Comparison of ENCODE assay signal across 8 cellular contexts in the genomic region with DNA sequence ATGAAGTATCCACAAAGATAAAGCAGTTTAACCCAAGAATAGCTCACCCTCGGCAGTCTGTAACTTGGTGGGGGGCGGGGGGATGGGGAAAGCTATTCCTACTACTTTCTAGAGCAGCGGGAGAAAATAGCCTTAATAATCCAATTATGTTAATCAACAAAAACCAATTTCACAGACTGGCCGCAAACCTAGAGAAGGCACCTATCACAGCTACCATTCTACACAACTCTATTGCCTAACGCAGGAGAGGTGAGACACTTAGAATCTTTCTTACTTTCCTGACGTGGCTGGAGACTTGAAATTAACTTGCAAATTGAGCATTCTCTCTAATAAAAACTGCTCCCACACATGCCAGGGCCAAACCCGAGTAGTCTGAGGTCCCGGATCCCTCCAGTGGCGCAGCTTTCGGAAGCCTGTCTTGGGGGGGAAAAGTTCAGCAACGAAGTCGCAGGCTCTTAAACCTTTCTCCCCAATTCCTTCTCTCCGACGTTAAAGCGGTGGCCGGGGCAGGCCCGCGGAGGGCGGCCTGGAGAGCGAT. TPM values are rescaled to one million over a fixed set of nuclear protein-coding genes. Genes with fewer than 3 reads are reported as not detected.
DNase-seq lines count a peak whose midpoint lies in the region; ATAC-seq and TF ChIP-seq lines count a peak whose summit lies in the region.

No MANE protein-coding gene starts in this region.

- peak overlapping the region; percentile 82 to 94 (median 92) for H3K4me3 Mint-ChIP-seq in naive B cell

- H3F3A ChIP-seq in Loucy (ENCODE audit: low read depth) = no peaks in the 10 kb centered on the region; the same call in 1 of the 2 replicates

- POLR2A ChIA-PET in HEK293T (lab: Yijun Ruan, JAX) = interaction anchor here (0.8 to 3.7 kb wide), 11 partner anchors 9 to 50 kb away, joined by 3 to 26 read pairs (median 4); partner anchors contain the start of gene TSR1

- H3K4me1 ChIP-seq in Loucy (ENCODE audit: insufficient read depth, low read length, poor library complexity, severe bottlenecking) = peaks cover 31% of the 10 kb centered on the region

- TF ChIP-seq CTCF in Loucy (conservative IDR thresholded peaks at IDR 0.05; ENCODE audit: low read length) = no peak
- no peak for TF ChIP-seq CTCF in choroid plexus epithelial cell (conservative IDR thresholded peaks at IDR 0.05; ENCODE audit: low read depth, low read length)

- peaks cover 3% of the 10 kb centered on the region; the same call in 1 of the 2 replicates for H3K36me3 ChIP-seq in Loucy (ENCODE audit: insufficient read depth, low read length)

- no peaks in the 10 kb centered on the region for H3K9me2 ChIP-seq in Loucy (replicated peaks; ENCODE audit: low read depth, low read length)

- H3K4me1 Mint-ChIP-seq in naive B cell = peaks cover 22 to 30% (median 24%) of the 10 kb centered on the region in 3 donors

- H3K27me3 Mint-ChIP-seq in naive B cell = no peaks in the 10 kb centered on the region

- peak; percentile 9 for DNase-seq in activated gamma-delta T cell treated with anti-CD3 and anti-CD28 coated beads, Interleukin-2, amount 50 U/mL, for 16 hours (ENCODE audit: low read depth)
- DNase-seq in activated gamma-delta T cell treated with Interleukin-2 at 50 U/mL for 16 hours (no peak), choroid plexus epithelial cell (ENCODE audit: low read depth) (peak; percentile 40), naive B cell (no peak), HEK293T (ENCODE audit: extremely low spot score) (no peak), GM19238 (ENCODE audit: insufficient read length, low spot score) (no peak)
- DNase-seq in central memory CD4-positive, alpha-beta T cell = no peak

- peaks cover 5 to 10% of the 10 kb centered on the region in 2 donors for H3K36me3 Mint-ChIP-seq in naive B cell

- peaks cover 61% of the 10 kb centered on the region for H3K79me2 ChIP-seq in Loucy (ENCODE audit: insufficient read depth, low read length)

- no peaks in the 10 kb centered on the region for H3K27me3 ChIP-seq in Loucy (ENCODE audit: insufficient read depth, low read length, poor library complexity, severe bottlenecking)

- peaks cover 23% of the 10 kb centered on the region for H4K20me1 ChIP-seq in Loucy (ENCODE audit: insufficient read depth, low read length, poor library complexity, severe bottlenecking)

- no peaks in the 10 kb centered on the region for H3K9me3 Mint-ChIP-seq in naive B cell

- peak overlapping the region; percentile 98 for H3K4me3 ChIP-seq in Loucy (ENCODE audit: low read length, poor library complexity, severe bottlenecking)
- H3K4me3 ChIP-seq in choroid plexus epithelial cell (ENCODE audit: low read depth, low read length) = peak overlapping the region; percentile 96

- peak overlapping the region; percentile 93 for H2AFZ ChIP-seq in Loucy (ENCODE audit: low read length)

- CTCF ChIA-PET in HEK293T (lab: Yijun Ruan, JAX) = interaction anchor here (0.5 to 1.0 kb wide), 2 partner anchors 51 to 248 kb away, joined by 3 to 5 read pairs; partner anchors contain the start of gene HIC1

- peak overlapping the region; percentile 95 for H3K4me2 ChIP-seq in Loucy (ENCODE audit: low read depth, low read length, poor library complexity, severe bottlenecking)

- H3K9ac ChIP-seq in Loucy (ENCODE audit: low read depth, low read length, poor library complexity, severe bottlenecking) = peak overlapping the region; percentile 91

- peak overlapping the region; percentile 28 to 93 (median 87) for H3K27ac Mint-ChIP-seq in naive B cell

- peak; percentile 1 for ATAC-seq in naive B cell (ENCODE audit: low read depth in 2 of 2)

- H3K9me3 ChIP-seq in Loucy (ENCODE audit: insufficient read depth, low read depth, low read length) = no peaks in the 10 kb centered on the region

TF ChIP-seq in HEK293T, 16 proteins besides CTCF, POLR2A, EP300 and RAD21:
- TF ChIP-seq NFRKB (IDR thresholded peaks at IDR 0.05) = no peak
- no peak for TF ChIP-seq PKNOX1 (IDR thresholded peaks at IDR 0.05)
- TF ChIP-seq SP1 (IDR thresholded peaks at IDR 0.05) = no peak
- no peak for TF ChIP-seq SUZ12 (IDR thresholded peaks at IDR 0.05)
- no peak for TF ChIP-seq L3MBTL2 (conservative IDR thresholded peaks at IDR 0.05)
- no peak for TF ChIP-seq CTBP1 (IDR thresholded peaks at IDR 0.05; ENCODE audit: borderline replicate concordance)
- no peak for TF ChIP-seq LEF1 (IDR thresholded peaks at IDR 0.05; ENCODE audit: borderline replicate concordance)
- no peak for TF ChIP-seq ELF4 (IDR thresholded peaks at IDR 0.05)
- no peak for TF ChIP-seq TARDBP (IDR thresholded peaks at IDR 0.05)
- TF ChIP-seq FOXK2 (IDR thresholded peaks at IDR 0.05) = no peak
- no peak for TF ChIP-seq HDGF (IDR thresholded peaks at IDR 0.05; ENCODE audit: borderline replicate concordance)
- no peak for TF ChIP-seq FOXM1 (IDR thresholded peaks at IDR 0.05; ENCODE audit: borderline replicate concordance)
- no peak for TF ChIP-seq FOXA1 (IDR thresholded peaks at IDR 0.05)
- no peak for TF ChIP-seq ARNT (IDR thresholded peaks at IDR 0.05)
- no peak for TF ChIP-seq ZNF384 (IDR thresholded peaks at IDR 0.05)
- no peak for TF ChIP-seq BHLHE40 (IDR thresholded peaks at IDR 0.05; ENCODE audit: borderline replicate concordance)

RNA-seq across cellular contexts. Expression of gene SMG6, which starts 0.8 kb away (rescaled TPM):
- polyA plus RNA-seq in naive B cell (ENCODE audit: low read depth in 6 of 6) = 1 to 10 TPM in 5 of 6 donors, under 1 TPM in 1; 0.23 to 5.3 (median 2.6) TPM

RNA-seq across cellular contexts. Expression of gene SRR, which starts 0.9 kb away (rescaled TPM):
- polyA plus RNA-seq in naive B cell (ENCODE audit: low read depth in 6 of 6) = 10 to 100 TPM in 1 of 6 donors, 1 to 10 TPM in 5; 3.0 to 23.5 (median 8.5) TPM

RNA-seq across cellular contexts. Expression of gene TSR1, which starts 33.4 kb away (rescaled TPM):
- polyA plus RNA-seq in naive B cell (ENCODE audit: low read depth in 6 of 6) = 10 to 100 TPM; 12.5 to 19.5 (median 14.3) TPM

RNA-seq across cellular contexts. Expression of gene SGSM2, which starts 34.5 kb away (rescaled TPM):
- polyA plus RNA-seq in naive B cell (ENCODE audit: low read depth in 6 of 6) = 10 to 100 TPM in 1 of 6 donors, 1 to 10 TPM in 5; 2.8 to 14.3 (median 4.4) TPM

Comparison
In these comparisons a context has a peak if more than half of its experiments do, and no peak if none do; other contexts are left out.
1. DNase-seq: peak in activated gamma-delta T cell treated with anti-CD3 and anti-CD28 coated beads, Interleukin-2, amount 50 U/mL, for 16 hours (single experiment) and choroid plexus epithelial cell (single experiment); none in activated gamma-delta T cell treated with Interleukin-2 at 50 U/mL for 16 hours (single experiment), naive B cell (single experiment), HEK293T (single experiment), GM19238 (single experiment) and central memory CD4-positive, alpha-beta T cell (single experiment).